ENCODE assay signal across 32 cellular contexts in the genomic region with DNA sequence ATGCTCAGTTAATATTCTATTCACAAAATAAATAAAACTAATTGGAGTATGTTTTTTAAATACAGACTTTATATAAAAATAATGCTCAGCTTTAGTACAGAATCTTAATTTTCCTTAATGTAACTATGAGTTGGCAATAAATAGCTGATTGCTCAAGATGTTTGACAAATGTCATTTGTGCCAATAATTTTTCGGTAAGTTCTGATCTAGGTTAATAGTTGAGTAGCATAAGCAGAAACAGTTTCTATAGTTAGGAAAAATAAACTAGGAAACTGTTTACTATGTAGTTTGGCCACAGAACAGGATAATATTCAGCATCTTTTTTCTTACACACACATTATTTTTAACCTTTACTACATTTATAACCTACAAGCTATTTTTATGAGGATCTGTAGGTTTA.
"Had no signal": no experiment of that assay in that cellular context is flagged by ENCODE, and none has a peak within 500 bp of the region (broad histone marks: within the 10 kb centered on the region; RNA-seq: fewer than 3 reads in every experiment).

No MANE protein-coding gene starts in this region.

- H3K4me1 ChIP-seq: colonic mucosa had no signal

- FAIRE-seq: endothelial cell of umbilical vein had no signal

- H3K9me3 Mint-ChIP-seq: activated CD4-positive, alpha-beta memory T cell treated with anti-CD3 and anti-CD28 coated beads for 36 hours; activated naive CD4-positive, alpha-beta T cell treated with anti-CD3 and anti-CD28 coated beads for 36 hours; activated naive CD4-positive, alpha-beta T cell treated with anti-CD3 and anti-CD28 coated beads, Interleukin-2, amount 50 U/mL, for 24 hours; activated naive CD8-positive, alpha-beta T cell treated with anti-CD3 and anti-CD28 coated beads for 36 hours; activated naive CD8-positive, alpha-beta T cell treated with anti-CD3 and anti-CD28 coated beads, Interleukin-2, amount 50 U/mL, for 24 hours; activated T-helper 1 cell treated with anti-CD3 and anti-CD28 coated beads, Interleukin-12 subunit alpha, Interleukin-12 subunit beta, Interleukin-2, Interleukin-4 antibody, amounts not matched to agents 30 ng/mL and 10 ng/mL and 1 ng/mL, durations not matched to agents 14 hours and 24 hours and 36 hours; activated T-helper 2 cell treated with anti-CD3 and anti-CD28 coated beads, Interferon-gamma antibody, Interleukin-2, Interleukin-4, amounts not matched to agents 10 μg/mL and 5 μg/mL and 100 μg/mL, durations not matched to agents 14 hours and 24 hours and 36 hours; T-helper 2 cell treated with Interferon-gamma antibody and Interleukin-4, amounts not matched to agents 5 μg/mL and 100 μg/mL, for 36 hours had no signal

- H3K27ac Mint-ChIP-seq: activated CD4-positive, alpha-beta memory T cell treated with anti-CD3 and anti-CD28 coated beads for 36 hours; activated CD4-positive, alpha-beta T cell treated with anti-CD3 and anti-CD28 coated beads for 36 hours; activated CD8-positive, alpha-beta memory T cell treated with anti-CD3 and anti-CD28 coated beads, Interleukin-2, amount 10 ng/mL, durations not matched to agents 7 days and 5 days; activated CD8-positive, alpha-beta T cell treated with anti-CD3 and anti-CD28 coated beads, Interleukin-2, amount 10 ng/mL, durations not matched to agents 7 days and 5 days; activated naive CD4-positive, alpha-beta T cell treated with anti-CD3 and anti-CD28 coated beads for 36 hours; activated naive CD4-positive, alpha-beta T cell treated with anti-CD3 and anti-CD28 coated beads, Interleukin-2, amount 50 U/mL, for 24 hours; activated naive CD8-positive, alpha-beta T cell treated with anti-CD3 and anti-CD28 coated beads for 36 hours; activated naive CD8-positive, alpha-beta T cell treated with anti-CD3 and anti-CD28 coated beads, Interleukin-2, amount 50 U/mL, for 24 hours; activated T-helper 1 cell treated with anti-CD3 and anti-CD28 coated beads, Interleukin-12 subunit alpha, Interleukin-12 subunit beta, Interleukin-2, Interleukin-4 antibody, amounts not matched to agents 30 ng/mL and 10 ng/mL and 1 ng/mL, durations not matched to agents 14 hours and 24 hours and 36 hours; activated T-helper 2 cell treated with anti-CD3 and anti-CD28 coated beads, Interferon-gamma antibody, Interleukin-2, Interleukin-4, amounts not matched to agents 10 μg/mL and 5 μg/mL and 100 μg/mL, durations not matched to agents 14 hours and 24 hours and 36 hours; T-helper 17 cell; T-helper 2 cell treated with Interferon-gamma antibody and Interleukin-4, amounts not matched to agents 5 μg/mL and 100 μg/mL, for 36 hours had no signal

- H3K27me3 ChIP-seq: adrenal gland, body of pancreas, colonic mucosa, esophagus squamous epithelium, gastroesophageal sphincter had no signal

- ATAC-seq: activated CD4-positive, alpha-beta T cell treated with anti-CD3 and anti-CD28 coated beads for 36 hours; activated CD8-positive, alpha-beta memory T cell treated with anti-CD3 and anti-CD28 coated beads, Interleukin-2, amount 10 ng/mL, durations not matched to agents 7 days and 5 days; activated CD8-positive, alpha-beta T cell treated with anti-CD3 and anti-CD28 coated beads, Interleukin-2, amount 10 ng/mL, durations not matched to agents 7 days and 5 days; activated naive CD8-positive, alpha-beta T cell treated with anti-CD3 and anti-CD28 coated beads, Interleukin-2, amount 50 U/mL, for 24 hours; body of pancreas; gastroesophageal sphincter; T-helper 17 cell had no signal

- H3K27me3 Mint-ChIP-seq: activated CD4-positive, alpha-beta memory T cell treated with anti-CD3 and anti-CD28 coated beads for 36 hours; activated CD4-positive, alpha-beta T cell treated with anti-CD3 and anti-CD28 coated beads for 36 hours; activated CD8-positive, alpha-beta memory T cell treated with anti-CD3 and anti-CD28 coated beads, Interleukin-2, amount 10 ng/mL, durations not matched to agents 7 days and 5 days; activated naive CD4-positive, alpha-beta T cell treated with anti-CD3 and anti-CD28 coated beads, Interleukin-2, amount 50 U/mL, for 24 hours; activated naive CD8-positive, alpha-beta T cell treated with anti-CD3 and anti-CD28 coated beads for 36 hours; activated naive CD8-positive, alpha-beta T cell treated with anti-CD3 and anti-CD28 coated beads, Interleukin-2, amount 50 U/mL, for 24 hours; T-helper 17 cell had no signal

- H3K36me3 Mint-ChIP-seq: activated CD4-positive, alpha-beta memory T cell treated with anti-CD3 and anti-CD28 coated beads for 36 hours; activated CD8-positive, alpha-beta memory T cell treated with anti-CD3 and anti-CD28 coated beads, Interleukin-2, amount 10 ng/mL, durations not matched to agents 7 days and 5 days; activated naive CD8-positive, alpha-beta T cell treated with anti-CD3 and anti-CD28 coated beads for 36 hours had no signal

- H3K27ac ChIP-seq: adrenal gland, body of pancreas, colonic mucosa, epithelial cell of prostate, gastroesophageal sphincter had no signal

- H3K4me3 ChIP-seq: adrenal gland, body of pancreas, colonic mucosa, esophagus squamous epithelium, gastroesophageal sphincter had no signal

- H3K4me3 Mint-ChIP-seq: activated CD4-positive, alpha-beta memory T cell treated with anti-CD3 and anti-CD28 coated beads for 36 hours; activated CD4-positive, alpha-beta T cell treated with anti-CD3 and anti-CD28 coated beads for 36 hours; activated CD8-positive, alpha-beta memory T cell treated with anti-CD3 and anti-CD28 coated beads, Interleukin-2, amount 10 ng/mL, durations not matched to agents 7 days and 5 days; activated CD8-positive, alpha-beta T cell treated with anti-CD3 and anti-CD28 coated beads, Interleukin-2, amount 10 ng/mL, durations not matched to agents 7 days and 5 days; activated naive CD4-positive, alpha-beta T cell treated with anti-CD3 and anti-CD28 coated beads for 36 hours; activated naive CD4-positive, alpha-beta T cell treated with anti-CD3 and anti-CD28 coated beads, Interleukin-2, amount 50 U/mL, for 24 hours; activated naive CD8-positive, alpha-beta T cell treated with anti-CD3 and anti-CD28 coated beads for 36 hours; activated naive CD8-positive, alpha-beta T cell treated with anti-CD3 and anti-CD28 coated beads, Interleukin-2, amount 50 U/mL, for 24 hours; activated T-helper 1 cell treated with anti-CD3 and anti-CD28 coated beads, Interleukin-12 subunit alpha, Interleukin-12 subunit beta, Interleukin-2, Interleukin-4 antibody, amounts not matched to agents 30 ng/mL and 10 ng/mL and 1 ng/mL, durations not matched to agents 14 hours and 24 hours and 36 hours; T-helper 17 cell; T-helper 2 cell treated with Interferon-gamma antibody and Interleukin-4, amounts not matched to agents 5 μg/mL and 100 μg/mL, for 36 hours had no signal

- H3K9me3 ChIP-seq: adrenal gland, body of pancreas, colonic mucosa, esophagus squamous epithelium, gastroesophageal sphincter had no signal

- H3K4me1 Mint-ChIP-seq: activated CD4-positive, alpha-beta T cell treated with anti-CD3 and anti-CD28 coated beads for 36 hours; activated CD8-positive, alpha-beta memory T cell treated with anti-CD3 and anti-CD28 coated beads, Interleukin-2, amount 10 ng/mL, durations not matched to agents 7 days and 5 days; activated naive CD4-positive, alpha-beta T cell treated with anti-CD3 and anti-CD28 coated beads, Interleukin-2, amount 50 U/mL, for 24 hours; activated naive CD8-positive, alpha-beta T cell treated with anti-CD3 and anti-CD28 coated beads for 36 hours; activated naive CD8-positive, alpha-beta T cell treated with anti-CD3 and anti-CD28 coated beads, Interleukin-2, amount 50 U/mL, for 24 hours; T-helper 17 cell had no signal

- H3K36me3 ChIP-seq: colonic mucosa had no signal

- DNase-seq: activated CD4-positive, alpha-beta memory T cell treated with anti-CD3 and anti-CD28 coated beads for 36 hours; activated CD4-positive, alpha-beta T cell treated with anti-CD3 and anti-CD28 coated beads for 36 hours; activated CD4-positive, CD25-positive, alpha-beta regulatory T cell; activated CD4-positive, CD25-positive, alpha-beta regulatory T cell treated with anti-CD3 and anti-CD28 coated beads, Interleukin-2, amount 50 U/mL, for 72 hours; activated CD8-positive, alpha-beta memory T cell treated with anti-CD3 and anti-CD28 coated beads, Interleukin-2, amount 10 ng/mL, durations not matched to agents 7 days and 5 days; activated CD8-positive, alpha-beta memory T cell treated with anti-CD3 and anti-CD28 coated beads, Interleukin-2, amount 50 U/mL, for 4 hours; activated CD8-positive, alpha-beta T cell treated with anti-CD3 and anti-CD28 coated beads, Interleukin-2, amount 10 ng/mL, durations not matched to agents 7 days and 5 days; activated effector memory CD4-positive, alpha-beta T cell treated with anti-CD3 and anti-CD28 coated beads, Interleukin-2, amount 50 U/mL, for 16 hours; activated naive CD4-positive, alpha-beta T cell treated with anti-CD3 and anti-CD28 coated beads for 36 hours; activated naive CD8-positive, alpha-beta T cell treated with anti-CD3 and anti-CD28 coated beads for 36 hours; activated naive CD8-positive, alpha-beta T cell treated with anti-CD3 and anti-CD28 coated beads, Interleukin-2, amount 50 U/mL, for 24 hours; activated T-cell treated with anti-CD3 and anti-CD28 coated beads, Interleukin-2, amount 50 U/mL, for 1 hour; activated T-cell treated with anti-CD3 and anti-CD28 coated beads, Interleukin-2, amount 50 U/mL, for 48 hours; adrenal gland; amygdala; aorta; body of pancreas; caudate nucleus; colonic mucosa; effector CD8-positive, alpha-beta T cell; esophagus squamous epithelium; foreskin melanocyte; T-helper 1 cell; T-helper 17 cell; T1000 had no signal
